In the genomic region with DNA sequence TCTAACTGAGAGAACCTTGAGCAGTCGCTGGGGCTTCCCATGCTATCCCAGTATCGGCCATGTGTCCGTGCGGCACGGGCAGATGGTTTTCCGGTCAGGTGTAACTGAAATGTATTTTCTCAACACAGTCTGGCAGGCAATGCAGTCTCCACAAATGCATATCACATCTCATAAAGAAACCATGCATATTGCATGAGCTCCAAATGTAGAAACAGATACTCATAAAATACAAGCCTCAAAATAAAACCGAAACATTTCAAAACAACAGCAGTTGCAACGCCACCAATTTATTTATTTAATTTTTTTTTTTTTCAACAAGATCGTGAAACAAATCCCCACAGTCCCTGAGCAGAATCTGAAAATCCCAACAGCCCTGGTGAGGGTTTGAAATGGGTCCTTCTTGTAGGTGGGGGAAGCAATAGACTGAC, we compare ENCODE assay signal across 1 cellular context.
TF ChIP-seq lines count a peak whose summit lies in the region.

No MANE protein-coding gene starts in this region.

TF ChIP-seq in GM12878, 131 proteins besides CTCF, POLR2A, EP300 and RAD21 (continued from another document):
- TF ChIP-seq, protein P1, sequence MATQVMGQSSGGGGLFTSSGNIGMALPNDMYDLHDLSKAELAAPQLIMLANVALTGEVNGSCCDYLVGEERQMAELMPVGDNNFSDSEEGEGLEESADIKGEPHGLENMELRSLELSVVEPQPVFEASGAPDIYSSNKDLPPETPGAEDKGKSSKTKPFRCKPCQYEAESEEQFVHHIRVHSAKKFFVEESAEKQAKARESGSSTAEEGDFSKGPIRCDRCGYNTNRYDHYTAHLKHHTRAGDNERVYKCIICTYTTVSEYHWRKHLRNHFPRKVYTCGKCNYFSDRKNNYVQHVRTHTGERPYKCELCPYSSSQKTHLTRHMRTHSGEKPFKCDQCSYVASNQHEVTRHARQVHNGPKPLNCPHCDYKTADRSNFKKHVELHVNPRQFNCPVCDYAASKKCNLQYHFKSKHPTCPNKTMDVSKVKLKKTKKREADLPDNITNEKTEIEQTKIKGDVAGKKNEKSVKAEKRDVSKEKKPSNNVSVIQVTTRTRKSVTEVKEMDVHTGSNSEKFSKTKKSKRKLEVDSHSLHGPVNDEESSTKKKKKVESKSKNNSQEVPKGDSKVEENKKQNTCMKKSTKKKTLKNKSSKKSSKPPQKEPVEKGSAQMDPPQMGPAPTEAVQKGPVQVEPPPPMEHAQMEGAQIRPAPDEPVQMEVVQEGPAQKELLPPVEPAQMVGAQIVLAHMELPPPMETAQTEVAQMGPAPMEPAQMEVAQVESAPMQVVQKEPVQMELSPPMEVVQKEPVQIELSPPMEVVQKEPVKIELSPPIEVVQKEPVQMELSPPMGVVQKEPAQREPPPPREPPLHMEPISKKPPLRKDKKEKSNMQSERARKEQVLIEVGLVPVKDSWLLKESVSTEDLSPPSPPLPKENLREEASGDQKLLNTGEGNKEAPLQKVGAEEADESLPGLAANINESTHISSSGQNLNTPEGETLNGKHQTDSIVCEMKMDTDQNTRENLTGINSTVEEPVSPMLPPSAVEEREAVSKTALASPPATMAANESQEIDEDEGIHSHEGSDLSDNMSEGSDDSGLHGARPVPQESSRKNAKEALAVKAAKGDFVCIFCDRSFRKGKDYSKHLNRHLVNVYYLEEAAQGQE (IDR thresholded peaks at IDR 0.05; ENCODE audit: low read depth, low read length) = no peak
- TF ChIP-seq POLR2AphosphoS5 (IDR thresholded peaks at IDR 0.05; ENCODE audit: low read length) (no peak), HCFC1 (IDR thresholded peaks at IDR 0.05; ENCODE audit: low read length) (no peak), KDM1A (IDR thresholded peaks at IDR 0.05; ENCODE audit: borderline replicate concordance) (no peak)
- TF ChIP-seq, protein P2, sequence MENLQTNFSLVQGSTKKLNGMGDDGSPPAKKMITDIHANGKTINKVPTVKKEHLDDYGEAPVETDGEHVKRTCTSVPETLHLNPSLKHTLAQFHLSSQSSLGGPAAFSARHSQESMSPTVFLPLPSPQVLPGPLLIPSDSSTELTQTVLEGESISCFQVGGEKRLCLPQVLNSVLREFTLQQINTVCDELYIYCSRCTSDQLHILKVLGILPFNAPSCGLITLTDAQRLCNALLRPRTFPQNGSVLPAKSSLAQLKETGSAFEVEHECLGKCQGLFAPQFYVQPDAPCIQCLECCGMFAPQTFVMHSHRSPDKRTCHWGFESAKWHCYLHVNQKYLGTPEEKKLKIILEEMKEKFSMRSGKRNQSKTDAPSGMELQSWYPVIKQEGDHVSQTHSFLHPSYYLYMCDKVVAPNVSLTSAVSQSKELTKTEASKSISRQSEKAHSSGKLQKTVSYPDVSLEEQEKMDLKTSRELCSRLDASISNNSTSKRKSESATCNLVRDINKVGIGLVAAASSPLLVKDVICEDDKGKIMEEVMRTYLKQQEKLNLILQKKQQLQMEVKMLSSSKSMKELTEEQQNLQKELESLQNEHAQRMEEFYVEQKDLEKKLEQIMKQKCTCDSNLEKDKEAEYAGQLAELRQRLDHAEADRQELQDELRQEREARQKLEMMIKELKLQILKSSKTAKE (IDR thresholded peaks at IDR 0.05; ENCODE audit: low read depth, poor library complexity, severe bottlenecking) = peak; percentile 50
